Comparison of ENCODE assay signal across 10 cellular contexts in the genomic region with DNA sequence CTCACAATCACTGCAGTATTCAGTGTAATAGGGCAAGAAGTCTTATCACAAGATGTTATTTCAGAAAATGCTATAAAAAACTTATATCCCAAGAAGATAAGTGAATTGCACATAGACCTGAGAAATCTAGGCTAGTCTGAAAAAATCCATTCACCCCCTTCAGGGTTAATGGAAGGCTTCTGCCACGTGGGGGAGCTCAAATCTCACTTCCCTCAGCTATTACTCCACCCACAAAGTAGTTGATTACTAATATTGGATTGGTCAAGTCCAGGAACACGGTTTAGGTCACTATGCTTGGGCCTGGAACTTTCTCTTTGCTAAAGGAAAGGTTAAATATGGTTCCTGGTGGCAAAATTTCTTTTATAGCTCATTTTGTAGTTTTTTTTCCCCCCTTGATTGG. TPM values are rescaled to one million over a fixed set of nuclear protein-coding genes. Genes with fewer than 3 reads are reported as not detected.
A peak's percentile ranks its signal among the peaks of the same experiment; 100 is the strongest.
DNase-seq lines count a peak whose midpoint lies in the region; ATAC-seq lines count a peak whose summit lies in the region.
"Had no signal": no experiment of that assay in that cellular context is flagged by ENCODE, and none has a peak within 500 bp of the region (broad histone marks: within the 10 kb centered on the region; RNA-seq: fewer than 3 reads in every experiment).

No MANE protein-coding gene starts in this region.

- no peak overlapping the region for H2AK5ac ChIP-seq in mesenchymal stem cell (ENCODE audit: low read length, severe bottlenecking)

- peak; percentile 92 for ATAC-seq in HG03097 (IDR thresholded peaks at IDR 0.05; ENCODE audit: low FRiP score, unreplicated experiment)
- ATAC-seq: body of pancreas had no signal

- no peak overlapping the region for H2AFZ ChIP-seq in mesenchymal stem cell (ENCODE audit: low read depth, low read length)

- no peaks in the 10 kb centered on the region for H3K4me1 ChIP-seq in mesenchymal stem cell (ENCODE audit: control insufficient read depth, insufficient read depth, low read depth, low read length)
- H3K4me1 ChIP-seq: body of pancreas had no signal

- no peak overlapping the region for H2BK15ac ChIP-seq in mesenchymal stem cell (ENCODE audit: low read depth, poor library complexity, severe bottlenecking)

- H3K4me2 ChIP-seq in mesenchymal stem cell (ENCODE audit: low read length, poor library complexity, severe bottlenecking): no peak overlapping the region
- H3K4me2 ChIP-seq: BLaER1 treated with 17β-estradiol and CSF1 and Interleukin-3, amounts not matched to agents 10 nM and 100 nM had no signal

- no peak overlapping the region for H3K27ac ChIP-seq in mesenchymal stem cell (ENCODE audit: low read length, poor library complexity, severe bottlenecking)
- H3K27ac ChIP-seq: BLaER1 treated with 17β-estradiol and CSF1 and Interleukin-3, amounts not matched to agents 10 nM and 100 nM; body of pancreas had no signal

- no peak overlapping the region for H3K9ac ChIP-seq in mesenchymal stem cell (ENCODE audit: low read length)
- H3K9ac ChIP-seq: BLaER1 treated with 17β-estradiol and CSF1 and Interleukin-3, amounts not matched to agents 10 nM and 100 nM had no signal

- in situ Hi-C loops in T47D (cut with HindIII; ENCODE audit: low pct_unique_long_range_greater_than_20kb, low sequenced_read_pairs): no loop called here

- no peak overlapping the region for H3K23ac ChIP-seq in mesenchymal stem cell (ENCODE audit: low read length in 2 of 2)

- no peak overlapping the region for H3K18ac ChIP-seq in mesenchymal stem cell (ENCODE audit: low read depth in 1 of 2, low read length in 2 of 2)

- no peak overlapping the region for H3K14ac ChIP-seq in mesenchymal stem cell (ENCODE audit: low read length in 2 of 2)

- no peak overlapping the region for H4K91ac ChIP-seq in mesenchymal stem cell (ENCODE audit: low read length)

- no peaks in the 10 kb centered on the region for H3K27me3 ChIP-seq in mesenchymal stem cell (ENCODE audit: control insufficient read depth in 1 of 2, insufficient read depth in 1 of 2, low read length in 2 of 2)
- H3K27me3 ChIP-seq: BLaER1 treated with 17β-estradiol and CSF1 and Interleukin-3, amounts not matched to agents 10 nM and 100 nM; body of pancreas had no signal

- peak; percentile 8 to 69 (median 33) for DNase-seq in NCI-H1417 (lab: John Stamatoyannopoulos, UW)
- DNase-seq in NCI-H1417 treated with DMSO at 0.1 percent for 48 hours (lab: John Stamatoyannopoulos, UW): no peak
- peak; percentile 69 for DNase-seq in GM19240 (ENCODE audit: insufficient read length, low spot score)
- DNase-seq in NOMO-1 treated with DMSO at 0.1 percent for 48 hours (lab: John Stamatoyannopoulos, UW; ENCODE audit: unreplicated experiment): peak; percentile 62
- DNase-seq in T47D (ENCODE audit: low read depth in 1 of 2, low spot score in 1 of 2): peak; percentile 17 to 41
- peak; percentile 77 for DNase-seq in mesenchymal stem cell
- no peak for DNase-seq in NCI-H524 treated with DMSO at 0.1 percent for 48 hours (lab: John Stamatoyannopoulos, UW)

- H2BK12ac ChIP-seq in mesenchymal stem cell (ENCODE audit: low read length in 2 of 2): no peak overlapping the region

- H3K9me3 ChIP-seq in mesenchymal stem cell (ENCODE audit: control insufficient read depth, low read length): peaks cover 6% of the 10 kb centered on the region
- H3K9me3 ChIP-seq: body of pancreas had no signal

- H2BK120ac ChIP-seq in mesenchymal stem cell (ENCODE audit: low read depth, low read length): no peak overlapping the region

- no peak overlapping the region for H4K8ac ChIP-seq in mesenchymal stem cell (ENCODE audit: low read length)

- WGBS in mesenchymal stem cell: 0% methylated on average over 1 of the region's 2 CpGs

- no peak overlapping the region for H2BK5ac ChIP-seq in mesenchymal stem cell (ENCODE audit: low read depth, low read length, poor library complexity, severe bottlenecking)

- H3K79me1 ChIP-seq in mesenchymal stem cell (replicated peaks; ENCODE audit: low read length, poor library complexity, severe bottlenecking): no peaks in the 10 kb centered on the region

- H3K4me3 ChIP-seq in mesenchymal stem cell (ENCODE audit: insufficient read depth in 1 of 2, low read depth in 1 of 2, low read length in 2 of 2): no peak overlapping the region
- H3K4me3 ChIP-seq: BLaER1 treated with 17β-estradiol and CSF1 and Interleukin-3, amounts not matched to agents 10 nM and 100 nM; body of pancreas had no signal

- no peak overlapping the region for H3K4ac ChIP-seq in mesenchymal stem cell (ENCODE audit: low read depth in 1 of 2, low read length in 2 of 2)

- H3K36me3 ChIP-seq in mesenchymal stem cell (ENCODE audit: control insufficient read depth in 1 of 2, insufficient read depth in 2 of 2, low read depth in 1 of 2, low read length in 2 of 2): no peaks in the 10 kb centered on the region
- H3K36me3 ChIP-seq: BLaER1 treated with 17β-estradiol and CSF1 and Interleukin-3, amounts not matched to agents 10 nM and 100 nM had no signal

RNA-seq across cellular contexts. Expression of a gene that starts 51.2 kb away (rescaled TPM):
- polyA plus RNA-seq in mesenchymal stem cell (2013, experiment 1 of 2): 153 TPM
- 150 TPM for polyA plus RNA-seq in mesenchymal stem cell (2013, experiment 2 of 2)

Comparison
In these comparisons a context has a peak if more than half of its experiments do, and no peak if none do; other contexts are left out.
1. DNase-seq: peak in NCI-H1417 (3 of 3), GM19240 (single experiment), NOMO-1 treated with DMSO at 0.1 percent for 48 hours (single experiment), T47D (2 of 2) and mesenchymal stem cell (single experiment); none in NCI-H1417 treated with DMSO at 0.1 percent for 48 hours (single experiment) and NCI-H524 treated with DMSO at 0.1 percent for 48 hours (single experiment).